Comparison of ENCODE assay signal across 20 cellular contexts in genomic region chr19:35734889-35735288, GRCh38. TPM values are rescaled to one million over a fixed set of nuclear protein-coding genes. Genes with fewer than 3 reads are reported as not detected.
DNase-seq lines count a peak whose midpoint lies in the region; ATAC-seq, FAIRE-seq and TF ChIP-seq lines count a peak whose summit lies in the region.
"Had no signal": no experiment of that assay in that cellular context is flagged by ENCODE, and none has a peak within 500 bp of the region (broad histone marks: within the 10 kb centered on the region; RNA-seq: fewer than 3 reads in every experiment).

No MANE protein-coding gene starts in this region.

- CTCF ChIA-PET in activated naive CD4-positive, alpha-beta T cell treated with anti-CD3 and anti-CD28 coated beads for 36 hours (lab: Charles Lee) = interaction anchor here (0.6 kb wide), 1 partner anchor 42 kb away, joined by 3 read pairs; no protein-coding TSS in a partner anchor
- CTCF ChIA-PET in WTC11 (lab: Charles Lee) = no interaction called here
- CTCF ChIA-PET in PC-3 (lab: Charles Lee) = no interaction called here

- peaks cover 12% of the 10 kb centered on the region for H3F3A ChIP-seq in neural progenitor cell (ENCODE audit: low read depth)
- H3F3A ChIP-seq in PC-3 (ENCODE audit: low read length, unreplicated experiment) = no peaks in the 10 kb centered on the region

- POLR2A ChIA-PET in WTC11 (lab: Charles Lee) (no interaction called here), PC-3 (lab: Charles Lee; ENCODE audit: unreplicated experiment) (no interaction called here)

- H3K36me3 ChIP-seq in neural progenitor cell (no peaks in the 10 kb centered on the region), PC-3 (ENCODE audit: low read depth, low read length) (no peaks in the 10 kb centered on the region; the same call in 1 of the 2 replicates), small intestine (ENCODE audit: control insufficient read depth in 2 of 2, insufficient read depth in 2 of 2, low read length in 2 of 2) (peaks cover 26 to 36% of the 10 kb centered on the region in 2 donors)

- no peaks in the 10 kb centered on the region for H3K9me3 Mint-ChIP-seq in activated naive CD4-positive, alpha-beta T cell treated with anti-CD3 and anti-CD28 coated beads for 36 hours
- H3K9me3 Mint-ChIP-seq in WTC11 = no peaks in the 10 kb centered on the region
- H3K9me3 Mint-ChIP-seq in neural progenitor cell = no peaks in the 10 kb centered on the region

- ATAC-seq in WTC11 = no peak
- ATAC-seq in PC-3 = no peak

- TF ChIP-seq CTCF in GM13977 (IDR thresholded peaks at IDR 0.05; ENCODE audit: extremely low read depth, insufficient read depth, missing control alignments) = no peak
- TF ChIP-seq CTCF in WTC11 (IDR thresholded peaks at IDR 0.05) = no peak
- TF ChIP-seq CTCF in neural progenitor cell (IDR thresholded peaks at IDR 0.05) = no peak
- TF ChIP-seq CTCF in PC-3 (conservative IDR thresholded peaks at IDR 0.05; ENCODE audit: low read depth, low read length) = no peak

- H3K4me2 ChIP-seq in neural progenitor cell (no peak overlapping the region), PC-3 (ENCODE audit: low read length) (no peak overlapping the region)

- no peak overlapping the region for H2AFZ ChIP-seq in neural progenitor cell (replicated peaks)
- no peak overlapping the region for H2AFZ ChIP-seq in PC-3 (ENCODE audit: low read length)

- H3K4me1 ChIP-seq in neural progenitor cell (peaks cover 3% of the 10 kb centered on the region), PC-3 (ENCODE audit: insufficient read depth, low read length) (no peaks in the 10 kb centered on the region), small intestine (ENCODE audit: control insufficient read depth in 2 of 2, insufficient read depth in 1 of 2, low read depth in 1 of 2, low read length in 1 of 2) (no peaks in the 10 kb centered on the region)

- H3K9ac ChIP-seq in neural progenitor cell (no peak overlapping the region), PC-3 (ENCODE audit: low read length) (no peak overlapping the region)

- H4K20me1 ChIP-seq in neural progenitor cell (ENCODE audit: low read depth) (peaks cover 14% of the 10 kb centered on the region), PC-3 (ENCODE audit: low read length) (no peaks in the 10 kb centered on the region)

- no peaks in the 10 kb centered on the region for H3K27me3 Mint-ChIP-seq in activated naive CD4-positive, alpha-beta T cell treated with anti-CD3 and anti-CD28 coated beads for 36 hours (ENCODE audit: low read depth)
- H3K27me3 Mint-ChIP-seq in WTC11 (ENCODE audit: low read depth) (no peaks in the 10 kb centered on the region), neural progenitor cell (ENCODE audit: insufficient read depth, low read depth) (peaks cover 5% of the 10 kb centered on the region)

- intact Hi-C loops in activated naive CD4-positive, alpha-beta T cell treated with anti-CD3 and anti-CD28 coated beads for 36 hours (cut with micrococcal nuclease) = no loop called here
- intact Hi-C loops in PC-3 (cut with micrococcal nuclease) = no loop called here

- 85 to 89% (median 88%) methylated on average over 4 to 5 of the region's 5 CpGs for WGBS in small intestine, 3 donors

- no peak overlapping the region for H3K27ac ChIP-seq in neural progenitor cell
- no peak overlapping the region for H3K27ac ChIP-seq in PC-3 (ENCODE audit: low read length)
- H3K27ac ChIP-seq in small intestine (ENCODE audit: low read depth in 1 of 2, low read length in 1 of 2) = no peak overlapping the region
- H3K27ac ChIP-seq: C4-2B, Peyer's patch had no signal

- H3K79me2 ChIP-seq in neural progenitor cell (ENCODE audit: low read depth) (no peaks in the 10 kb centered on the region), PC-3 (ENCODE audit: low read length) (no peaks in the 10 kb centered on the region)

- no peak overlapping the region for H3K4me3 Mint-ChIP-seq in activated naive CD4-positive, alpha-beta T cell treated with anti-CD3 and anti-CD28 coated beads for 36 hours
- H3K4me3 Mint-ChIP-seq in WTC11 (no peak overlapping the region), neural progenitor cell (peak overlapping the region; percentile 53)

- no peak for FAIRE-seq in small intestine (lab: Jason Lieb, UNC)
- FAIRE-seq: GM19239, H54 had no signal

- no peaks in the 10 kb centered on the region for H3K9me3 ChIP-seq in neural progenitor cell (ENCODE audit: low read depth)
- no peaks in the 10 kb centered on the region for H3K9me3 ChIP-seq in PC-3 (ENCODE audit: low read length)
- H3K9me3 ChIP-seq in small intestine (ENCODE audit: control insufficient read depth, low read depth) = no peaks in the 10 kb centered on the region
- H3K9me3 ChIP-seq: Peyer's patch had no signal

- H3K27me3 ChIP-seq in neural progenitor cell (no peaks in the 10 kb centered on the region), PC-3 (ENCODE audit: low read length) (no peaks in the 10 kb centered on the region), small intestine (ENCODE audit: control insufficient read depth in 2 of 2, insufficient read depth in 2 of 2, low read length in 2 of 2) (no peaks in the 10 kb centered on the region)
- H3K27me3 ChIP-seq: Peyer's patch had no signal

- H3K9me2 ChIP-seq in PC-3 (replicated peaks; ENCODE audit: low read length) = no peaks in the 10 kb centered on the region

- H3K4me3 ChIP-seq in neural progenitor cell = no peak overlapping the region
- no peak overlapping the region for H3K4me3 ChIP-seq in PC-3 (ENCODE audit: low read length)
- H3K4me3 ChIP-seq in small intestine (ENCODE audit: low read depth in 1 of 2, low read length in 2 of 2) = no peak overlapping the region
- H3K4me3 ChIP-seq: Peyer's patch had no signal

- peaks cover 35% of the 10 kb centered on the region for H3K36me3 Mint-ChIP-seq in activated naive CD4-positive, alpha-beta T cell treated with anti-CD3 and anti-CD28 coated beads for 36 hours (ENCODE audit: low read depth)
- peaks cover 44% of the 10 kb centered on the region for H3K36me3 Mint-ChIP-seq in WTC11
- peaks cover 30% of the 10 kb centered on the region for H3K36me3 Mint-ChIP-seq in neural progenitor cell

- H3K27ac Mint-ChIP-seq in activated naive CD4-positive, alpha-beta T cell treated with anti-CD3 and anti-CD28 coated beads for 36 hours = peak overlapping the region; percentile 57
- H3K27ac Mint-ChIP-seq in WTC11 (peak overlapping the region; percentile 57; the same call in 1 of the 2 replicates), neural progenitor cell (peak overlapping the region; percentile 74)

- DNase-seq in activated naive CD4-positive, alpha-beta T cell treated with anti-CD3 and anti-CD28 coated beads for 36 hours = no peak
- no peak for DNase-seq in activated naive CD4-positive, alpha-beta T cell treated with Interleukin-2 at 50 U/mL for 16 hours
- peak; percentile 15 for DNase-seq in GM13977 (ENCODE audit: low spot score)
- no peak for DNase-seq in WTC11 (ENCODE audit: low spot score)
- no peak for DNase-seq in neural progenitor cell (ENCODE audit: low spot score)
- no peak for DNase-seq in PC-3
- no peak for DNase-seq in small intestine
- no peak for DNase-seq in COR-L47 (lab: John Stamatoyannopoulos, UW)
- DNase-seq: EL, Karpas-422, MM.1S, NCI-H1092 treated with DMSO at 0.1 percent for 48 hours, NCI-H2107, NCI-H2227 treated with DMSO at 0.1 percent for 48 hours, NCI-H524, Peyer's patch, Right ventricle myocardium superior had no signal

- in situ Hi-C loops in GM13977 (cut with MboI; ENCODE audit: low pct_unique_long_range_greater_than_20kb, low sequenced_read_pairs, unreplicated experiment) = no loop called here

- no TSS peak for BruUV-seq in PC-3 (replicated peaks; lab: Mats Ljungman, UMichigan)

- peaks cover 16% of the 10 kb centered on the region for H3K4me1 Mint-ChIP-seq in activated naive CD4-positive, alpha-beta T cell treated with anti-CD3 and anti-CD28 coated beads for 36 hours (ENCODE audit: low read depth)
- peaks cover 2% of the 10 kb centered on the region; the same call in 1 of the 2 replicates for H3K4me1 Mint-ChIP-seq in WTC11
- no peaks in the 10 kb centered on the region for H3K4me1 Mint-ChIP-seq in neural progenitor cell

TF ChIP-seq in WTC11, 78 proteins besides CTCF, POLR2A, EP300 and RAD21 (continues in another document):
- no peak for TF ChIP-seq RORB (CRISPR knock-in tag; IDR thresholded peaks at IDR 0.05)
- TF ChIP-seq MLX (CRISPR knock-in tag; IDR thresholded peaks at IDR 0.05) = no peak

RNA-seq across cellular contexts. Expression of gene IGFLR1, which starts 7.4 kb away (rescaled TPM):
- 10 to 100 TPM; 51.0 to 52.8 TPM for total RNA-seq in activated naive CD4-positive, alpha-beta T cell treated with anti-CD3 and anti-CD28 coated beads for 36 hours
- 9.9 to 12.7 TPM (median 12.3 TPM) in 3 replicates for total RNA-seq in WTC11 (2021)
- total RNA-seq in neural progenitor cell (ENCODE audit: low replicate concordance) = 5.0 and 9.2 TPM in 2 replicates
- total RNA-seq in PC-3 (2014; rRNA removed) = 0.81 and 9.3 TPM in 2 replicates
- polyA plus RNA-seq in small intestine = 10 to 100 TPM; 11.0 to 17.8 (median 13.2) TPM

RNA-seq across cellular contexts. Expression of gene U2AF1L4, which starts 10.3 kb away (rescaled TPM):
- total RNA-seq in activated naive CD4-positive, alpha-beta T cell treated with anti-CD3 and anti-CD28 coated beads for 36 hours = 10 to 100 TPM; 41.8 to 44.2 TPM
- 19.7 to 20.9 TPM (median 20.8 TPM) in 3 replicates for total RNA-seq in WTC11 (2021)
- 17.2 and 27.9 TPM in 2 replicates for total RNA-seq in neural progenitor cell (ENCODE audit: low replicate concordance)
- 7.8 and 16.4 TPM in 2 replicates for total RNA-seq in PC-3 (2014; rRNA removed)
- 10 to 100 TPM; 14.6 to 99.7 (median 41.3) TPM for polyA plus RNA-seq in small intestine

RNA-seq across cellular contexts. Expression of gene PSENEN, which starts 10.6 kb away (rescaled TPM):
- total RNA-seq in activated naive CD4-positive, alpha-beta T cell treated with anti-CD3 and anti-CD28 coated beads for 36 hours = 10 to 100 TPM; 32.4 to 37.7 TPM
- 80.3 to 85.3 TPM (median 84.0 TPM) in 3 replicates for total RNA-seq in WTC11 (2021)
- total RNA-seq in neural progenitor cell (ENCODE audit: low replicate concordance) = 10.9 and 29.6 TPM in 2 replicates
- total RNA-seq in PC-3 (2014; rRNA removed) = 34.3 and 42.9 TPM in 2 replicates
- 10 to 100 TPM; 59.7 to 95.9 (median 73.2) TPM for polyA plus RNA-seq in small intestine

RNA-seq across cellular contexts. Expression of gene LIN37, which starts 13.5 kb away (rescaled TPM):
- 1 to 10 TPM; 5.7 to 9.7 TPM for total RNA-seq in activated naive CD4-positive, alpha-beta T cell treated with anti-CD3 and anti-CD28 coated beads for 36 hours
- total RNA-seq in WTC11 (2021) (4.7 to 6.4 TPM (median 5.6 TPM) in 3 replicates), neural progenitor cell (ENCODE audit: low replicate concordance) (11.4 and 12.4 TPM in 2 replicates), PC-3 (2014; rRNA removed) (4.6 and 8.2 TPM in 2 replicates)
- polyA plus RNA-seq in small intestine = 10 to 100 TPM; 13.7 to 58.6 (median 39.7) TPM

RNA-seq across cellular contexts. Expression of gene KMT2B, which starts 17.1 kb away (rescaled TPM):
- 10 to 100 TPM; 62.0 to 65.8 TPM for total RNA-seq in activated naive CD4-positive, alpha-beta T cell treated with anti-CD3 and anti-CD28 coated beads for 36 hours
- total RNA-seq in WTC11 (2021) (53.6 to 66.6 TPM (median 58.1 TPM) in 3 replicates), neural progenitor cell (ENCODE audit: low replicate concordance) (12.6 and 16.0 TPM in 2 replicates), PC-3 (2014; rRNA removed) (10.8 and 23.4 TPM in 2 replicates)
- 10 to 100 TPM; 21.6 to 47.9 (median 21.6) TPM for polyA plus RNA-seq in small intestine
